In the genomic region with DNA sequence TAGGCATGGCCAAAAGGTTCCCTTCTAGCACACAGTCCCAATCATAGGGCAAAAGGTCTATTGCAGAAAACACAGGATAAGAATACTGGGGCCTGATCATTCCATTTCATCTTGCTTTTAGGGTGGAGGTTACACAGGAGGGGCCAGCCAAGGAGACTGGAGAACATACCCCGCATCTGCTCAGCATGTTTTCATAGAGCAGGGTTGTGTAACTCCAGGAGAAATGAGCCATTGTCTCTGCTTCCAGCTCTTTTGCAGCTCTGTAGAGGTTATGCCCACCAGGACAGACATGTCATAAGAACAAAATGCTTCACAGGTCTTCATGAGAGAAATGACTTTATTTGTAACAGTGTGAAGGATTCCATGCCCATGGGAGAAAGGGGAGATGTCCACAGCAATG, we compare ENCODE assay signal across 25 cellular contexts.
A peak's percentile ranks its signal among the peaks of the same experiment; 100 is the strongest.
DNase-seq lines count a peak whose midpoint lies in the region; ATAC-seq lines count a peak whose summit lies in the region.
"Had no signal": no experiment of that assay in that cellular context is flagged by ENCODE, and none has a peak within 500 bp of the region (broad histone marks: within the 10 kb centered on the region; RNA-seq: fewer than 3 reads in every experiment).

No MANE protein-coding gene starts in this region.

- H3K9me3 Mint-ChIP-seq in activated naive CD4-positive, alpha-beta T cell treated with anti-CD3 and anti-CD28 coated beads, Interleukin-2, amount 50 U/mL, for 72 hours = peaks cover 15 to 22% of the 10 kb centered on the region in 2 donors

- ATAC-seq in sciatic nerve = peak; percentile 94
- ATAC-seq in activated naive CD4-positive, alpha-beta T cell treated with anti-CD3 and anti-CD28 coated beads, Interleukin-2, amount 50 U/mL, for 72 hours = no peak
- ATAC-seq: A549; CD8-positive, alpha-beta T cell had no signal

- DNase-seq in sciatic nerve (ENCODE audit: low spot score) = no peak
- no peak for DNase-seq in activated naive CD4-positive, alpha-beta T cell treated with anti-CD3 and anti-CD28 coated beads, Interleukin-2, amount 50 U/mL, for 72 hours (ENCODE audit: low spot score in 2 of 2)
- DNase-seq: 8988T; ACHN; AML-193; BE2C; C1 segment of cervical spinal cord; Caco-2; Calu3; CD4-positive, alpha-beta T cell; CD4-positive, CD25-positive, alpha-beta regulatory T cell; CD8-positive, alpha-beta memory T cell; CD8-positive, alpha-beta T cell; COR-L47; DMS 273 treated with DMSO at 0.1 percent for 48 hours; DMS153; DMS53; DMS79; DMS79 treated with DMSO at 0.1 percent for 48 hours; DND-41; EL had no signal

- H3K36me3 Mint-ChIP-seq in activated naive CD4-positive, alpha-beta T cell treated with anti-CD3 and anti-CD28 coated beads, Interleukin-2, amount 50 U/mL, for 72 hours = peaks cover 0 to 4% of the 10 kb centered on the region in 2 donors
- H3K36me3 Mint-ChIP-seq: CD14-positive monocyte; CD4-positive, alpha-beta memory T cell; CD4-positive, CD25-positive, alpha-beta regulatory T cell; CD8-positive, alpha-beta memory T cell; CD8-positive, alpha-beta T cell had no signal

- intact Hi-C loops in sciatic nerve (cut with DNase I) = no loop called here

- H3K27ac Mint-ChIP-seq in activated naive CD4-positive, alpha-beta T cell treated with anti-CD3 and anti-CD28 coated beads, Interleukin-2, amount 50 U/mL, for 72 hours = no peak overlapping the region
- H3K27ac Mint-ChIP-seq: B cell; CD14-positive monocyte; CD4-positive, alpha-beta memory T cell; CD4-positive, alpha-beta T cell; CD4-positive, CD25-positive, alpha-beta regulatory T cell; CD8-positive, alpha-beta memory T cell; CD8-positive, alpha-beta T cell had no signal
